11 cellular contexts compared by ENCODE assay signal in genomic region chr14:94971750-94972149, GRCh38.
DNase-seq lines count a peak whose midpoint lies in the region; FAIRE-seq and TF ChIP-seq lines count a peak whose summit lies in the region.
"Had no signal": no experiment of that assay in that cellular context is flagged by ENCODE, and none has a peak within 500 bp of the region (broad histone marks: within the 10 kb centered on the region; RNA-seq: fewer than 3 reads in every experiment).

No MANE protein-coding gene starts in this region.

- peak; percentile 12 for DNase-seq in astrocyte of the cerebellum (ENCODE audit: low read depth)
- peak; percentile 40 for DNase-seq in globus pallidus (ENCODE audit: low spot score)
- peak; percentile 77 for DNase-seq in testis
- no peak for DNase-seq in HTR-8/SVneo (ENCODE audit: insufficient read length, low spot score)
- no peak for DNase-seq in NOMO-1 (lab: John Stamatoyannopoulos, UW; ENCODE audit: unreplicated experiment in 2 of 2)
- no peak for DNase-seq in WERI-Rb-1
- DNase-seq in T-helper 1 cell = no peak
- DNase-seq: activated CD4-positive, alpha-beta memory T cell treated with anti-CD3 and anti-CD28 coated beads for 36 hours; CD4-positive, CD25-positive, alpha-beta regulatory T cell; T-helper 2 cell had no signal

- in situ Hi-C loops in astrocyte of the cerebellum (cut with HindIII; ENCODE audit: low sequenced_read_pairs) = no loop called here

- no peaks in the 10 kb centered on the region for H3K4me1 ChIP-seq in muscle layer of duodenum (ENCODE audit: control insufficient read depth in 1 of 2, insufficient read depth in 2 of 2, low read length in 2 of 2)
- H3K4me1 ChIP-seq in testis = no peaks in the 10 kb centered on the region

- 46 to 47% methylated on average over 10 of the region's 10 CpGs for WGBS in testis, 2 donors

- H3K27ac ChIP-seq in muscle layer of duodenum (ENCODE audit: low read length) = peak overlapping the region; percentile 74
- H3K27ac ChIP-seq in testis = peak overlapping the region; percentile 26 to 60
- no peak overlapping the region for H3K27ac ChIP-seq in WERI-Rb-1

- TF ChIP-seq POLR2A in testis (IDR thresholded peaks at IDR 0.05) = no peak

- H3K27me3 ChIP-seq in muscle layer of duodenum (ENCODE audit: low read depth, low read length) (no peaks in the 10 kb centered on the region), testis (no peaks in the 10 kb centered on the region), WERI-Rb-1 (ENCODE audit: insufficient read depth, low read depth, severe bottlenecking) (no peaks in the 10 kb centered on the region)

- H3K9me3 ChIP-seq in muscle layer of duodenum (ENCODE audit: control insufficient read depth in 1 of 2, low read length in 2 of 2) (no peaks in the 10 kb centered on the region), testis (no peaks in the 10 kb centered on the region), WERI-Rb-1 (ENCODE audit: severe bottlenecking) (no peaks in the 10 kb centered on the region)

- H3K4me3 ChIP-seq in astrocyte of the cerebellum (ENCODE audit: low read depth, low read length) (no peak overlapping the region), muscle layer of duodenum (ENCODE audit: low read depth in 1 of 2, low read length in 2 of 2) (peak overlapping the region; percentile 28 to 30), testis (no peak overlapping the region), WERI-Rb-1 (ENCODE audit: low read depth, low read length) (no peak overlapping the region)

- intact Hi-C loops in testis (cut with DNase I; ENCODE audit: low total_unique reads) = no loop called here

- H3K36me3 ChIP-seq in muscle layer of duodenum (ENCODE audit: control insufficient read depth in 1 of 2, insufficient read depth in 2 of 2, low read length in 2 of 2) (no peaks in the 10 kb centered on the region), testis (ENCODE audit: low read depth, missing control alignments) (no peaks in the 10 kb centered on the region), WERI-Rb-1 (no peaks in the 10 kb centered on the region)

- TF ChIP-seq CTCF in astrocyte of the cerebellum (IDR thresholded peaks at IDR 0.05; ENCODE audit: low read depth, low read length, missing control alignments) (no peak), testis (IDR thresholded peaks at IDR 0.05) (no peak), WERI-Rb-1 (IDR thresholded peaks at IDR 0.05; ENCODE audit: low read depth, low read length) (no peak)

- no peak for FAIRE-seq in HTR-8/SVneo (lab: Jason Lieb, UNC)

Comparison
In these comparisons a context has a peak if more than half of its experiments do, and no peak if none do; other contexts are left out.
1. DNase-seq: peak in astrocyte of the cerebellum (single experiment), globus pallidus (single experiment) and testis (single experiment); none in HTR-8/SVneo (single experiment), NOMO-1 (0 of 2), WERI-Rb-1 (single experiment) and T-helper 1 cell (0 of 5).
2. H3K4me3 ChIP-seq: peak in muscle layer of duodenum (2 of 2); none in astrocyte of the cerebellum (single experiment), testis (0 of 2) and WERI-Rb-1 (single experiment).